In genomic region chr22:36253523-36254490, GRCh38 we compare ENCODE assay signal across 8 cellular contexts. TPM values are rescaled to one million over a fixed set of nuclear protein-coding genes. Genes with fewer than 3 reads are reported as not detected.
DNase-seq lines count a peak whose midpoint lies in the region; ATAC-seq and TF ChIP-seq lines count a peak whose summit lies in the region.

No MANE protein-coding gene starts in this region.

- no peaks in the 10 kb centered on the region for H3K27me3 Mint-ChIP-seq in T-cell

- peaks cover 45 to 65% (median 55%) of the 10 kb centered on the region in 3 donors for H3K4me1 Mint-ChIP-seq in T-cell

- H3K36me3 ChIP-seq in GM06990 (ENCODE audit: control insufficient read depth, insufficient read depth, low read length): peaks cover 2% of the 10 kb centered on the region; the same call in 1 of the 2 replicates
- H3K36me3 ChIP-seq in gastrocnemius medialis: no peaks in the 10 kb centered on the region

- TF ChIP-seq CTCF in GM06990 (IDR thresholded peaks at IDR 0.05; ENCODE audit: insufficient read depth, low read length, poor library complexity, severe bottlenecking): no peak
- TF ChIP-seq CTCF in gastrocnemius medialis (IDR thresholded peaks at IDR 0.05 in 4 of 5, conservative IDR thresholded peaks at IDR 0.05 in 1 of 5): no peak

- no peak for TF ChIP-seq POLR2A in gastrocnemius medialis (IDR thresholded peaks at IDR 0.05)

- H3K36me3 Mint-ChIP-seq in T-cell: peaks cover 26% of the 10 kb centered on the region

- no peaks in the 10 kb centered on the region for H3K9me3 Mint-ChIP-seq in T-cell

- peak overlapping the region; percentile 82 for H3K4me3 ChIP-seq in GM06990 (replicated peaks; ENCODE audit: low read depth, low read length)
- peak overlapping the region; percentile 35 to 52 (median 43) for H3K4me3 ChIP-seq in gastrocnemius medialis

- peak overlapping the region; percentile 97 for H3K27ac Mint-ChIP-seq in T-cell

- POLR2A ChIA-PET in T-cell (lab: Charles Lee): interaction anchor here in 1 of 2 donors (0.7 to 1.1 kb wide), 2 partner anchors 11 to 15 kb away, joined by 3 read pairs; partner anchors contain the start of gene APOL2

- in situ Hi-C loops in gastrocnemius medialis (cut with MboI; ENCODE audit: low sequenced_read_pairs in 4 of 4): no loop called here

- intact Hi-C loops in gastrocnemius medialis (cut with DNase I; ENCODE audit: low total_unique reads): loop anchor here (2.0 to 5.0 kb wide), 2 partner anchors 53 to 312 kb away; partner anchors contain the start of gene APOL4

- no peak for DNase-seq in GM06990 (ENCODE audit: extremely low read depth, insufficient read length)
- DNase-seq in T-cell: no peak
- DNase-seq in gastrocnemius medialis: no peak
- DNase-seq in NOMO-1 treated with DMSO at 0.1 percent for 48 hours (lab: John Stamatoyannopoulos, UW; ENCODE audit: unreplicated experiment): no peak
- DNase-seq in NCI-H2107 (lab: John Stamatoyannopoulos, UW): no peak
- no peak for DNase-seq in T1000 (lab: John Stamatoyannopoulos, UW)

- no peaks in the 10 kb centered on the region for H3K9me3 ChIP-seq in gastrocnemius medialis

- CTCF ChIA-PET in T-cell (lab: Charles Lee): interaction anchor here (0.6 to 1.2 kb wide), 2 partner anchors 15 to 187 kb away, joined by 5 to 6 read pairs; partner anchors contain the start of gene APOL2 (in 1 of the 2)

- H3K27me3 ChIP-seq in GM06990 (replicated peaks; ENCODE audit: control insufficient read depth, insufficient read depth, low read length) (no peaks in the 10 kb centered on the region), gastrocnemius medialis (no peaks in the 10 kb centered on the region)

- peaks cover 5 to 9% of the 10 kb centered on the region in 2 donors for H3K4me1 ChIP-seq in gastrocnemius medialis

- peak overlapping the region; percentile 96 to 98 (median 96) for H3K4me3 Mint-ChIP-seq in T-cell

- peak overlapping the region; percentile 67 to 77 (median 76) for H3K27ac ChIP-seq in gastrocnemius medialis

- ATAC-seq in T-cell (replicated peaks in 1 of 4) (peak in 2 of 4 experiments; percentile 5 to 18), esophagus mucosa (peak; percentile 11), gastrocnemius medialis (peak in 1 of 2 donors; percentile 48), GM18858 (IDR thresholded peaks at IDR 0.05; ENCODE audit: unreplicated experiment) (no peak)

RNA-seq across cellular contexts. Expression of gene APOL1, which starts 0.9 kb away (rescaled TPM):
- total RNA-seq in T-cell (10 to 100 TPM; 15.7 to 29.5 (median 19.8) TPM), esophagus mucosa (19.0 TPM), gastrocnemius medialis (10 to 100 TPM in 1 of 4 donors, 1 to 10 TPM in 2, under 1 TPM in 1; 0.87 to 11.1 (median 6.2) TPM)

RNA-seq across cellular contexts. Expression of gene APOL2, which starts 14.5 kb away (rescaled TPM):
- total RNA-seq in T-cell: 10 to 100 TPM; 38.3 to 80.7 (median 70.6) TPM
- 10.8 TPM for total RNA-seq in esophagus mucosa
- 10 to 100 TPM in 3 of 4 donors, 1 to 10 TPM in 1; 8.7 to 25.5 (median 20.9) TPM for total RNA-seq in gastrocnemius medialis

RNA-seq across cellular contexts. Expression of gene APOL4, which starts 52.2 kb away (rescaled TPM):
- total RNA-seq in T-cell: under 1 TPM in 2 of 5 donors, not detected in 3; 0.22 to 0.72 TPM
- total RNA-seq in esophagus mucosa: 3.5 TPM
- 1 to 10 TPM in 3 of 4 donors, not detected in 1; 1.5 to 2.3 (median 2.0) TPM for total RNA-seq in gastrocnemius medialis
